1 cellular context compared by ENCODE assay signal in the genomic region with DNA sequence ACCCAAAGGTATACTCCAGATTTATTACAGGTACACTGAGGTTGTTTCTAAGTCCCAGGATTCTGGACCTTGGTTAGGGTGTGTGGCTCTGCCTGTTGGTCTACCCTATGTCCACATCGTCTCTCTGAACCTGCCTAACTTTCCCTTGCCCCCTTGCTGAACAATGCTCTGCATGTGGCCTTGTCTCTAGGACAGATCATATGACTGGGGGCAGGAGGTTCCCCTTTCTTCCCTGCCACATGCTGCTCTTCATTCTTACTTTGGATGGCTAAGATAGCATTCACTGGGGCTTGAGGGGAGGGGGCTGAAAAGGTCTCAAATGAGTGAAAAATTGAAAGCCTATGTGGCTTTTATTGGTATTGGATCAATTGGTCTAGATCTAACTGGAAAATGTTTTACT.
A peak's percentile ranks its signal among the peaks of the same experiment; 100 is the strongest.
TF ChIP-seq lines count a peak whose summit lies in the region.

No MANE protein-coding gene starts in this region.

TF ChIP-seq in K562, 482 proteins besides CTCF, POLR2A, EP300 and RAD21 (continued from another document):
- TF ChIP-seq, protein P1, sequence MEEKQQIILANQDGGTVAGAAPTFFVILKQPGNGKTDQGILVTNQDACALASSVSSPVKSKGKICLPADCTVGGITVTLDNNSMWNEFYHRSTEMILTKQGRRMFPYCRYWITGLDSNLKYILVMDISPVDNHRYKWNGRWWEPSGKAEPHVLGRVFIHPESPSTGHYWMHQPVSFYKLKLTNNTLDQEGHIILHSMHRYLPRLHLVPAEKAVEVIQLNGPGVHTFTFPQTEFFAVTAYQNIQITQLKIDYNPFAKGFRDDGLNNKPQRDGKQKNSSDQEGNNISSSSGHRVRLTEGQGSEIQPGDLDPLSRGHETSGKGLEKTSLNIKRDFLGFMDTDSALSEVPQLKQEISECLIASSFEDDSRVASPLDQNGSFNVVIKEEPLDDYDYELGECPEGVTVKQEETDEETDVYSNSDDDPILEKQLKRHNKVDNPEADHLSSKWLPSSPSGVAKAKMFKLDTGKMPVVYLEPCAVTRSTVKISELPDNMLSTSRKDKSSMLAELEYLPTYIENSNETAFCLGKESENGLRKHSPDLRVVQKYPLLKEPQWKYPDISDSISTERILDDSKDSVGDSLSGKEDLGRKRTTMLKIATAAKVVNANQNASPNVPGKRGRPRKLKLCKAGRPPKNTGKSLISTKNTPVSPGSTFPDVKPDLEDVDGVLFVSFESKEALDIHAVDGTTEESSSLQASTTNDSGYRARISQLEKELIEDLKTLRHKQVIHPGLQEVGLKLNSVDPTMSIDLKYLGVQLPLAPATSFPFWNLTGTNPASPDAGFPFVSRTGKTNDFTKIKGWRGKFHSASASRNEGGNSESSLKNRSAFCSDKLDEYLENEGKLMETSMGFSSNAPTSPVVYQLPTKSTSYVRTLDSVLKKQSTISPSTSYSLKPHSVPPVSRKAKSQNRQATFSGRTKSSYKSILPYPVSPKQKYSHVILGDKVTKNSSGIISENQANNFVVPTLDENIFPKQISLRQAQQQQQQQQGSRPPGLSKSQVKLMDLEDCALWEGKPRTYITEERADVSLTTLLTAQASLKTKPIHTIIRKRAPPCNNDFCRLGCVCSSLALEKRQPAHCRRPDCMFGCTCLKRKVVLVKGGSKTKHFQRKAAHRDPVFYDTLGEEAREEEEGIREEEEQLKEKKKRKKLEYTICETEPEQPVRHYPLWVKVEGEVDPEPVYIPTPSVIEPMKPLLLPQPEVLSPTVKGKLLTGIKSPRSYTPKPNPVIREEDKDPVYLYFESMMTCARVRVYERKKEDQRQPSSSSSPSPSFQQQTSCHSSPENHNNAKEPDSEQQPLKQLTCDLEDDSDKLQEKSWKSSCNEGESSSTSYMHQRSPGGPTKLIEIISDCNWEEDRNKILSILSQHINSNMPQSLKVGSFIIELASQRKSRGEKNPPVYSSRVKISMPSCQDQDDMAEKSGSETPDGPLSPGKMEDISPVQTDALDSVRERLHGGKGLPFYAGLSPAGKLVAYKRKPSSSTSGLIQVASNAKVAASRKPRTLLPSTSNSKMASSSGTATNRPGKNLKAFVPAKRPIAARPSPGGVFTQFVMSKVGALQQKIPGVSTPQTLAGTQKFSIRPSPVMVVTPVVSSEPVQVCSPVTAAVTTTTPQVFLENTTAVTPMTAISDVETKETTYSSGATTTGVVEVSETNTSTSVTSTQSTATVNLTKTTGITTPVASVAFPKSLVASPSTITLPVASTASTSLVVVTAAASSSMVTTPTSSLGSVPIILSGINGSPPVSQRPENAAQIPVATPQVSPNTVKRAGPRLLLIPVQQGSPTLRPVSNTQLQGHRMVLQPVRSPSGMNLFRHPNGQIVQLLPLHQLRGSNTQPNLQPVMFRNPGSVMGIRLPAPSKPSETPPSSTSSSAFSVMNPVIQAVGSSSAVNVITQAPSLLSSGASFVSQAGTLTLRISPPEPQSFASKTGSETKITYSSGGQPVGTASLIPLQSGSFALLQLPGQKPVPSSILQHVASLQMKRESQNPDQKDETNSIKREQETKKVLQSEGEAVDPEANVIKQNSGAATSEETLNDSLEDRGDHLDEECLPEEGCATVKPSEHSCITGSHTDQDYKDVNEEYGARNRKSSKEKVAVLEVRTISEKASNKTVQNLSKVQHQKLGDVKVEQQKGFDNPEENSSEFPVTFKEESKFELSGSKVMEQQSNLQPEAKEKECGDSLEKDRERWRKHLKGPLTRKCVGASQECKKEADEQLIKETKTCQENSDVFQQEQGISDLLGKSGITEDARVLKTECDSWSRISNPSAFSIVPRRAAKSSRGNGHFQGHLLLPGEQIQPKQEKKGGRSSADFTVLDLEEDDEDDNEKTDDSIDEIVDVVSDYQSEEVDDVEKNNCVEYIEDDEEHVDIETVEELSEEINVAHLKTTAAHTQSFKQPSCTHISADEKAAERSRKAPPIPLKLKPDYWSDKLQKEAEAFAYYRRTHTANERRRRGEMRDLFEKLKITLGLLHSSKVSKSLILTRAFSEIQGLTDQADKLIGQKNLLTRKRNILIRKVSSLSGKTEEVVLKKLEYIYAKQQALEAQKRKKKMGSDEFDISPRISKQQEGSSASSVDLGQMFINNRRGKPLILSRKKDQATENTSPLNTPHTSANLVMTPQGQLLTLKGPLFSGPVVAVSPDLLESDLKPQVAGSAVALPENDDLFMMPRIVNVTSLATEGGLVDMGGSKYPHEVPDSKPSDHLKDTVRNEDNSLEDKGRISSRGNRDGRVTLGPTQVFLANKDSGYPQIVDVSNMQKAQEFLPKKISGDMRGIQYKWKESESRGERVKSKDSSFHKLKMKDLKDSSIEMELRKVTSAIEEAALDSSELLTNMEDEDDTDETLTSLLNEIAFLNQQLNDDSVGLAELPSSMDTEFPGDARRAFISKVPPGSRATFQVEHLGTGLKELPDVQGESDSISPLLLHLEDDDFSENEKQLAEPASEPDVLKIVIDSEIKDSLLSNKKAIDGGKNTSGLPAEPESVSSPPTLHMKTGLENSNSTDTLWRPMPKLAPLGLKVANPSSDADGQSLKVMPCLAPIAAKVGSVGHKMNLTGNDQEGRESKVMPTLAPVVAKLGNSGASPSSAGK (IDR thresholded peaks at IDR 0.05), result peak; percentile 63
